9 cellular contexts compared by ENCODE assay signal in genomic region chr20:34216382-34216742, GRCh38. TPM values are rescaled to one million over a fixed set of nuclear protein-coding genes. Genes with fewer than 3 reads are reported as not detected.
A peak's percentile ranks its signal among the peaks of the same experiment; 100 is the strongest.
DNase-seq lines count a peak whose midpoint lies in the region; ATAC-seq, FAIRE-seq and TF ChIP-seq lines count a peak whose summit lies in the region.
"Had no signal": no experiment of that assay in that cellular context is flagged by ENCODE, and none has a peak within 500 bp of the region (broad histone marks: within the 10 kb centered on the region; RNA-seq: fewer than 3 reads in every experiment).

No MANE protein-coding gene starts in this region.

- H3K36me3 ChIP-seq in CD4-positive, alpha-beta memory T cell (ENCODE audit: insufficient read depth, low read length), result no peaks in the 10 kb centered on the region
- H3K36me3 ChIP-seq in esophagus squamous epithelium, result no peaks in the 10 kb centered on the region

- TF ChIP-seq POLR2A in esophagus squamous epithelium (IDR thresholded peaks at IDR 0.05), result no peak

- no peak overlapping the region for H3K4me3 ChIP-seq in CD4-positive, alpha-beta memory T cell (ENCODE audit: low read length in 2 of 2)
- H3K4me3 ChIP-seq in esophagus squamous epithelium (peak overlapping the region; percentile 26 to 70 (median 44)), retinal pigment epithelial cell (ENCODE audit: low read length) (peak overlapping the region; percentile 58)

- CTCF ChIA-PET in CD4-positive, alpha-beta memory T cell (lab: Charles Lee; ENCODE audit: partially characterized antibody), result no interaction called here

- 2 to 7% methylated on average over 2 of the region's 2 CpGs for WGBS in esophagus squamous epithelium, 2 donors

- H3K27me3 Mint-ChIP-seq in CD4-positive, alpha-beta memory T cell, result peaks cover 21 to 23% of the 10 kb centered on the region in 2 donors

- H3K27ac ChIP-seq in CD4-positive, alpha-beta memory T cell (ENCODE audit: low read depth, low read length), result no peak overlapping the region
- peak overlapping the region in 3 of 4 donors; percentile 57 to 79 (median 72) for H3K27ac ChIP-seq in esophagus squamous epithelium

- H3K27me3 ChIP-seq in CD4-positive, alpha-beta memory T cell (ENCODE audit: insufficient read depth, low read length), result peaks cover 5% of the 10 kb centered on the region
- H3K27me3 ChIP-seq in esophagus squamous epithelium, result peaks cover 0 to 15% (median 0%) of the 10 kb centered on the region in 4 donors

- H3K4me1 ChIP-seq in CD4-positive, alpha-beta memory T cell (ENCODE audit: insufficient read depth, low read length), result peaks cover 5% of the 10 kb centered on the region
- peaks cover 0 to 42% (median 14%) of the 10 kb centered on the region in 3 donors for H3K4me1 ChIP-seq in esophagus squamous epithelium

- DNase-seq in CD4-positive, alpha-beta memory T cell, result no peak
- DNase-seq in RCC 7860 (ENCODE audit: low spot score) (no peak), esophagus squamous epithelium (lab: John Stamatoyannopoulos, UW) (no peak), retinal pigment epithelial cell (ENCODE audit: low read depth) (no peak), NCI-H1417 (lab: John Stamatoyannopoulos, UW) (no peak), superior temporal gyrus (ENCODE audit: extremely low spot score) (no peak)
- DNase-seq in activated CD4-positive, alpha-beta T cell treated with anti-CD3 and anti-CD28 coated beads, Interleukin-2, amount 50 U/mL, for 4 hours, result no peak

- POLR2A ChIA-PET in CD4-positive, alpha-beta memory T cell (lab: Charles Lee; ENCODE audit: partially characterized antibody), result no interaction called here

- H3K27ac Mint-ChIP-seq in CD4-positive, alpha-beta memory T cell, result no peak overlapping the region

- H3K9me3 Mint-ChIP-seq in CD4-positive, alpha-beta memory T cell, result peaks cover 0 to 9% (median 4%) of the 10 kb centered on the region in 8 donors

- ATAC-seq in GM18498 (IDR thresholded peaks at IDR 0.05; ENCODE audit: unreplicated experiment), result no peak

- intact Hi-C loops in CD4-positive, alpha-beta memory T cell (cut with micrococcal nuclease), result no loop called here
- intact Hi-C loops in esophagus squamous epithelium (cut with DNase I), result no loop called here

- FAIRE-seq in RCC 7860 (lab: Jason Lieb, UNC), result peak; percentile 11

- H3K4me3 Mint-ChIP-seq in CD4-positive, alpha-beta memory T cell, result peak overlapping the region in 6 of 8 donors; percentile 25 to 71 (median 38)

- peaks cover 0 to 4% of the 10 kb centered on the region in 2 donors for H3K36me3 Mint-ChIP-seq in CD4-positive, alpha-beta memory T cell

- H3K9me3 ChIP-seq in CD4-positive, alpha-beta memory T cell (ENCODE audit: control insufficient read depth in 1 of 2, low read length in 2 of 2), result no peaks in the 10 kb centered on the region
- no peaks in the 10 kb centered on the region for H3K9me3 ChIP-seq in esophagus squamous epithelium

- TF ChIP-seq CTCF in esophagus squamous epithelium (IDR thresholded peaks at IDR 0.05), result no peak
- TF ChIP-seq CTCF in retinal pigment epithelial cell (conservative IDR thresholded peaks at IDR 0.05; ENCODE audit: low read depth, low read length), result no peak

- peaks cover 0 to 11% (median 8%) of the 10 kb centered on the region in 4 donors for H3K4me1 Mint-ChIP-seq in CD4-positive, alpha-beta memory T cell

RNA-seq across cellular contexts. Expression of gene ASIP, which starts 24.9 kb away (rescaled TPM):
- total RNA-seq in CD4-positive, alpha-beta memory T cell, result not detected
- polyA plus RNA-seq in CD4-positive, alpha-beta memory T cell, result not detected
- not detected for total RNA-seq in esophagus squamous epithelium
- total RNA-seq: LHCN-M2 had no signal

Comparison
In these comparisons a context has a peak if more than half of its experiments do, and no peak if none do; other contexts are left out.
1. H3K4me3 ChIP-seq: peak in esophagus squamous epithelium (4 of 4) and retinal pigment epithelial cell (single experiment); none in CD4-positive, alpha-beta memory T cell (0 of 2).